Comparison of ENCODE assay signal across 6 cellular contexts in genomic region chr17:49279263-49280015, GRCh38. TPM values are rescaled to one million over a fixed set of nuclear protein-coding genes. Genes with fewer than 3 reads are reported as not detected.
"Had no signal": no experiment of that assay in that cellular context is flagged by ENCODE, and none has a peak within 500 bp of the region (broad histone marks: within the 10 kb centered on the region; RNA-seq: fewer than 3 reads in every experiment).

No MANE protein-coding gene starts in this region.

RNA-seq across cellular contexts. Expression of gene PHOSPHO1, which starts 48.9 kb away (rescaled TPM):
- total RNA-seq: HepG2, HT1080, NCI-H460, PC-9, Peyer's patch, SJCRH30 had no signal
